ENCODE assay signal across 29 cellular contexts in genomic region chr2:220159738-220160137, GRCh38.
"Had no signal": no experiment of that assay in that cellular context is flagged by ENCODE, and none has a peak within 500 bp of the region (broad histone marks: within the 10 kb centered on the region; RNA-seq: fewer than 3 reads in every experiment).

No MANE protein-coding gene starts in this region.

- H3K9me3 Mint-ChIP-seq: dendritic cell treated with granulocyte-macrophage colony-stimulating factor and Interleukin-4, amounts not matched to agents 40 ng/mL and 50 ng/mL, for 4 days had no signal

- H3K4me3 Mint-ChIP-seq: dendritic cell treated with granulocyte-macrophage colony-stimulating factor and Interleukin-4, amounts not matched to agents 40 ng/mL and 50 ng/mL, for 4 days; effector memory CD8-positive, alpha-beta T cell; endodermal cell had no signal

- H3K4me3 ChIP-seq: colonic mucosa, coronary artery, dorsolateral prefrontal cortex, esophagus muscularis mucosa, esophagus squamous epithelium, gastrocnemius medialis, gastroesophageal sphincter, heart left ventricle, heart right ventricle had no signal

- H3K9me3 ChIP-seq: colonic mucosa, esophagus squamous epithelium, gastrocnemius medialis had no signal

- H3K27ac Mint-ChIP-seq: dendritic cell treated with granulocyte-macrophage colony-stimulating factor and Interleukin-4, amounts not matched to agents 40 ng/mL and 50 ng/mL, for 4 days; effector memory CD8-positive, alpha-beta T cell; endodermal cell had no signal

- H3K4me1 ChIP-seq: colonic mucosa, esophagus muscularis mucosa, foreskin keratinocyte, gastrocnemius medialis, gastroesophageal sphincter, heart left ventricle, heart right ventricle had no signal

- H3K27me3 Mint-ChIP-seq: dendritic cell treated with granulocyte-macrophage colony-stimulating factor and Interleukin-4, amounts not matched to agents 40 ng/mL and 50 ng/mL, for 4 days; effector memory CD8-positive, alpha-beta T cell had no signal

- DNase-seq: colonic mucosa; cortex of kidney; dermis blood vessel endothelial cell; dorsolateral prefrontal cortex; effector CD4-positive, alpha-beta T cell; effector CD8-positive, alpha-beta T cell; effector memory CD4-positive, alpha-beta T cell; effector memory CD8-positive, alpha-beta T cell; endodermal cell; erythroblast; esophagus squamous epithelium; foreskin fibroblast; foreskin keratinocyte; foreskin melanocyte; gastrocnemius medialis; glutamatergic neuron; head of caudate nucleus; heart left ventricle; heart right ventricle had no signal

- H3K36me3 ChIP-seq: colonic mucosa, esophagus muscularis mucosa, esophagus squamous epithelium, gastrocnemius medialis, gastroesophageal sphincter, heart left ventricle, heart right ventricle had no signal

- ATAC-seq: effector memory CD8-positive, alpha-beta T cell; esophagus mucosa; foreskin keratinocyte; gastrocnemius medialis; gastroesophageal sphincter; heart left ventricle; heart right ventricle had no signal

- H3K27ac ChIP-seq: colonic mucosa, coronary artery, dorsolateral prefrontal cortex, epithelial cell of prostate, esophagus muscularis mucosa, foreskin keratinocyte, gastrocnemius medialis, gastroesophageal sphincter, heart left ventricle, heart right ventricle had no signal

- FAIRE-seq: colon, endometrium, endothelial cell of umbilical vein, frontal cortex had no signal

- H3K27me3 ChIP-seq: colonic mucosa, dorsolateral prefrontal cortex, esophagus muscularis mucosa, esophagus squamous epithelium, foreskin keratinocyte, gastrocnemius medialis, gastroesophageal sphincter, heart left ventricle, heart right ventricle had no signal
